11 cellular contexts compared by ENCODE assay signal in genomic region chr17:5422505-5422904, GRCh38. TPM values are rescaled to one million over a fixed set of nuclear protein-coding genes. Genes with fewer than 3 reads are reported as not detected.
DNase-seq lines count a peak whose midpoint lies in the region; ATAC-seq, FAIRE-seq and TF ChIP-seq lines count a peak whose summit lies in the region.
"Had no signal": no experiment of that assay in that cellular context is flagged by ENCODE, and none has a peak within 500 bp of the region (broad histone marks: within the 10 kb centered on the region; RNA-seq: fewer than 3 reads in every experiment).

No MANE protein-coding gene starts in this region.

- FAIRE-seq in astrocyte (lab: Jason Lieb, UNC): no peak

- H3K4me3 Mint-ChIP-seq in astrocyte (ENCODE audit: unreplicated experiment) (peak overlapping the region; percentile 22), glutamatergic neuron (ENCODE audit: unreplicated experiment) (peak overlapping the region; percentile 2)

- peak overlapping the region; percentile 21 for H3K27ac ChIP-seq in astrocyte (ENCODE audit: low read depth, low read length)

- peak overlapping the region; percentile 64 for H3K4me2 ChIP-seq in astrocyte (ENCODE audit: low read length)

- no peaks in the 10 kb centered on the region for H3K9me3 ChIP-seq in astrocyte (ENCODE audit: insufficient read depth, low read depth, low read length)
- H3K9me3 ChIP-seq: HAP-1 had no signal

- no peak for TF ChIP-seq CTCF in astrocyte (IDR thresholded peaks at IDR 0.05; ENCODE audit: insufficient read depth, low read depth, low read length)
- TF ChIP-seq CTCF in glutamatergic neuron (IDR thresholded peaks at IDR 0.05; ENCODE audit: partially characterized antibody, unreplicated experiment): no peak

- no peaks in the 10 kb centered on the region for H3K27me3 ChIP-seq in astrocyte (ENCODE audit: insufficient read depth, low read length)

- H3K27ac Mint-ChIP-seq in astrocyte (ENCODE audit: unreplicated experiment) (peak overlapping the region; percentile 41), glutamatergic neuron (ENCODE audit: unreplicated experiment) (no peak overlapping the region)

- H3K4me1 ChIP-seq in astrocyte (ENCODE audit: insufficient read depth, low read length): peaks cover 29% of the 10 kb centered on the region

- peaks cover 46% of the 10 kb centered on the region for H3K79me2 ChIP-seq in astrocyte (ENCODE audit: insufficient read depth, low read length)

- peaks cover 31% of the 10 kb centered on the region for H3K36me3 ChIP-seq in astrocyte (ENCODE audit: insufficient read depth, low read length)

- H3K9me3 Mint-ChIP-seq in astrocyte (ENCODE audit: unreplicated experiment): no peaks in the 10 kb centered on the region
- H3K9me3 Mint-ChIP-seq in glutamatergic neuron (ENCODE audit: unreplicated experiment): peaks cover 9% of the 10 kb centered on the region
- H3K9me3 Mint-ChIP-seq: CD4-positive, CD25-positive, alpha-beta regulatory T cell had no signal

- peak; percentile 71 for DNase-seq in AG08396 (ENCODE audit: low spot score)
- peak; percentile 28 for DNase-seq in HK-2 (ENCODE audit: unreplicated experiment)
- DNase-seq in astrocyte (ENCODE audit: low read depth): peak; percentile 68
- DNase-seq in glutamatergic neuron: no peak
- DNase-seq in GOT3 (lab: John Stamatoyannopoulos, UW): no peak
- DNase-seq in KG1 (lab: John Stamatoyannopoulos, UW): no peak
- DNase-seq: activated CD8-positive, alpha-beta T cell treated with anti-CD3 and anti-CD28 coated beads, Interleukin-2, amount 10 ng/mL, durations not matched to agents 7 days and 5 days; CD4-positive, CD25-positive, alpha-beta regulatory T cell had no signal

- peaks cover 23% of the 10 kb centered on the region for H4K20me1 ChIP-seq in astrocyte (ENCODE audit: insufficient read depth, low read length)

- H3K4me1 Mint-ChIP-seq in astrocyte (ENCODE audit: low read depth, unreplicated experiment) (peaks cover 22% of the 10 kb centered on the region), glutamatergic neuron (ENCODE audit: low read depth, unreplicated experiment) (peaks cover 13% of the 10 kb centered on the region)

- ATAC-seq in HG03432 (IDR thresholded peaks at IDR 0.05; ENCODE audit: unreplicated experiment) (no peak), GM18873 (IDR thresholded peaks at IDR 0.05; ENCODE audit: low FRiP score, unreplicated experiment) (no peak)
- ATAC-seq: activated CD8-positive, alpha-beta T cell treated with anti-CD3 and anti-CD28 coated beads, Interleukin-2, amount 10 ng/mL, durations not matched to agents 7 days and 5 days had no signal

- H3K36me3 Mint-ChIP-seq in astrocyte (ENCODE audit: low read depth, unreplicated experiment) (peaks cover 6% of the 10 kb centered on the region), glutamatergic neuron (ENCODE audit: unreplicated experiment) (no peaks in the 10 kb centered on the region)

- H3K27me3 Mint-ChIP-seq in astrocyte (ENCODE audit: low read depth, unreplicated experiment) (no peaks in the 10 kb centered on the region), glutamatergic neuron (ENCODE audit: unreplicated experiment) (peaks cover 13% of the 10 kb centered on the region)
- H3K27me3 Mint-ChIP-seq: CD4-positive, CD25-positive, alpha-beta regulatory T cell had no signal

- H3K4me3 ChIP-seq in astrocyte (ENCODE audit: insufficient read depth, low read depth, low read length): no peak overlapping the region
- H3K4me3 ChIP-seq: HAP-1 had no signal

- no peak overlapping the region for H3K9ac ChIP-seq in astrocyte (ENCODE audit: low read length)

- H2AFZ ChIP-seq in astrocyte (ENCODE audit: low read depth, low read length): no peak overlapping the region

RNA-seq across cellular contexts. Expression of gene RPAIN, which starts 2.5 kb away (rescaled TPM):
- total RNA-seq in astrocyte (35.7 and 46.5 TPM in 2 replicates), glutamatergic neuron (ENCODE audit: unreplicated experiment) (168 TPM)

RNA-seq across cellular contexts. Expression of gene NUP88, which starts 3.0 kb away (rescaled TPM):
- total RNA-seq in astrocyte (43.3 and 46.6 TPM in 2 replicates), glutamatergic neuron (ENCODE audit: unreplicated experiment) (74.5 TPM)

RNA-seq across cellular contexts. Expression of gene C1QBP, which starts 16.4 kb away (rescaled TPM):
- total RNA-seq in astrocyte: 147 and 162 TPM in 2 replicates
- 96.4 TPM for total RNA-seq in glutamatergic neuron (ENCODE audit: unreplicated experiment)

RNA-seq across cellular contexts. Expression of gene DHX33, which starts 46.3 kb away (rescaled TPM):
- 17.7 and 19.1 TPM in 2 replicates for total RNA-seq in astrocyte
- total RNA-seq in glutamatergic neuron (ENCODE audit: unreplicated experiment): 23.9 TPM

Comparison
In these comparisons a context has a peak if more than half of its experiments do, and no peak if none do; other contexts are left out.
1. DNase-seq: peak in AG08396 (single experiment), HK-2 (single experiment) and astrocyte (single experiment); none in glutamatergic neuron (single experiment), GOT3 (single experiment) and KG1 (single experiment).